In genomic region chr16:14354561-14355351, GRCh38 we compare ENCODE assay signal across 7 cellular contexts.
DNase-seq lines count a peak whose midpoint lies in the region; ATAC-seq and TF ChIP-seq lines count a peak whose summit lies in the region.

No MANE protein-coding gene starts in this region.

- H3K4me3 Mint-ChIP-seq in stimulated activated memory B cell treated with anti-CD40 and anti-IgM and Interleukin-4, amounts not matched to agents 10 μg/mL and 1 μg/mL and 100 μg/mL, for 72 hours: peak overlapping the region; percentile 11

- H3K27ac Mint-ChIP-seq in stimulated activated memory B cell treated with anti-CD40 and anti-IgM and Interleukin-4, amounts not matched to agents 10 μg/mL and 1 μg/mL and 100 μg/mL, for 72 hours: peak overlapping the region; percentile 8

- H3K9me3 Mint-ChIP-seq in stimulated activated memory B cell treated with anti-CD40 and anti-IgM and Interleukin-4, amounts not matched to agents 10 μg/mL and 1 μg/mL and 100 μg/mL, for 72 hours: no peaks in the 10 kb centered on the region

- no peaks in the 10 kb centered on the region for H3K27me3 Mint-ChIP-seq in stimulated activated memory B cell treated with anti-CD40 and anti-IgM and Interleukin-4, amounts not matched to agents 10 μg/mL and 1 μg/mL and 100 μg/mL, for 72 hours

- no peak overlapping the region for H3K4me3 ChIP-seq in epithelial cell of esophagus (ENCODE audit: low read length)

- H3K4me1 Mint-ChIP-seq in stimulated activated memory B cell treated with anti-CD40 and anti-IgM and Interleukin-4, amounts not matched to agents 10 μg/mL and 1 μg/mL and 100 μg/mL, for 72 hours: peaks cover 25% of the 10 kb centered on the region

- H3K36me3 Mint-ChIP-seq in stimulated activated memory B cell treated with anti-CD40 and anti-IgM and Interleukin-4, amounts not matched to agents 10 μg/mL and 1 μg/mL and 100 μg/mL, for 72 hours: no peaks in the 10 kb centered on the region

- TF ChIP-seq CTCF in epithelial cell of esophagus (IDR thresholded peaks at IDR 0.05; ENCODE audit: insufficient read depth, low read depth, low read length, missing control alignments): no peak

- peak; percentile 27 for DNase-seq in NCI-H69 (lab: John Stamatoyannopoulos, UW)
- DNase-seq in epithelial cell of esophagus (ENCODE audit: low read depth): peak; percentile 36
- no peak for DNase-seq in NCI-H2227 (lab: John Stamatoyannopoulos, UW; ENCODE audit: unreplicated experiment)
- DNase-seq in activated gamma-delta T cell (lab: John Stamatoyannopoulos, UW): no peak

- ATAC-seq in GM18867 (IDR thresholded peaks at IDR 0.05; ENCODE audit: unreplicated experiment) (peak; percentile 88), HG02571 (IDR thresholded peaks at IDR 0.05; ENCODE audit: unreplicated experiment) (peak; percentile 77)
- ATAC-seq in stimulated activated memory B cell treated with anti-CD40 and anti-IgM and Interleukin-4, amounts not matched to agents 10 μg/mL and 1 μg/mL and 100 μg/mL, for 72 hours: peak; percentile 98

Comparison
In these comparisons a context has a peak if more than half of its experiments do, and no peak if none do; other contexts are left out.
1. DNase-seq: peak in NCI-H69 (single experiment) and epithelial cell of esophagus (single experiment); none in NCI-H2227 (single experiment) and activated gamma-delta T cell (single experiment).
2. Peak in every context shown above with its lines, with median percentiles within 50 percentile points of each other: ATAC-seq.